Comparison of ENCODE assay signal across 1 cellular context in genomic region chr2:33513480-33513879, GRCh38.
TF ChIP-seq lines count a peak whose summit lies in the region.

No MANE protein-coding gene starts in this region.

TF ChIP-seq in HepG2, 621 proteins besides CTCF, POLR2A, EP300 and RAD21 (continued from another document):
- TF ChIP-seq HMGXB4 (CRISPR knock-in tag; IDR thresholded peaks at IDR 0.05; ENCODE audit: borderline replicate concordance in 1 of 2, low read depth in 1 of 2), result no peak
